25 cellular contexts compared by ENCODE assay signal in genomic region chr11:75538150-75538942, GRCh38. TPM values are rescaled to one million over a fixed set of nuclear protein-coding genes. Genes with fewer than 3 reads are reported as not detected.
DNase-seq lines count a peak whose midpoint lies in the region; ATAC-seq lines count a peak whose summit lies in the region.
"Had no signal": no experiment of that assay in that cellular context is flagged by ENCODE, and none has a peak within 500 bp of the region (broad histone marks: within the 10 kb centered on the region; RNA-seq: fewer than 3 reads in every experiment).

No MANE protein-coding gene starts in this region.

- H3K9ac ChIP-seq in BLaER1 treated with 17β-estradiol and CSF1 and Interleukin-3, amounts not matched to agents 10 nM and 100 nM = no peak overlapping the region

- H3K9me3 ChIP-seq in BLaER1 treated with 17β-estradiol and CSF1 and Interleukin-3, amounts not matched to agents 10 nM and 100 nM (replicated peaks in 1 of 11) = no peaks in the 10 kb centered on the region
- no peaks in the 10 kb centered on the region for H3K9me3 ChIP-seq in T-helper 17 cell (ENCODE audit: control insufficient read depth, low read length, poor library complexity, severe bottlenecking)
- H3K9me3 ChIP-seq: neutrophil, spleen, stomach, tibial nerve had no signal

- no peaks in the 10 kb centered on the region for H3K27me3 Mint-ChIP-seq in T-helper 1 cell treated with Interleukin-12 subunit alpha and Interleukin-12 subunit beta and Interleukin-4 antibody, amounts not matched to agents 30 μg/mL and 1 μg/mL, for 36 hours (ENCODE audit: low read depth)
- H3K27me3 Mint-ChIP-seq in T-helper 17 cell = no peaks in the 10 kb centered on the region
- H3K27me3 Mint-ChIP-seq in immature natural killer cell (ENCODE audit: low read depth in 3 of 3) = peaks cover 0 to 7% (median 7%) of the 10 kb centered on the region in 3 donors

- H3K4me3 ChIP-seq in BLaER1 treated with 17β-estradiol and CSF1 and Interleukin-3, amounts not matched to agents 10 nM and 100 nM = no peak overlapping the region
- H3K4me3 ChIP-seq: stomach, tibial nerve had no signal

- H3K27me3 ChIP-seq in BLaER1 treated with 17β-estradiol and CSF1 and Interleukin-3, amounts not matched to agents 10 nM and 100 nM = no peaks in the 10 kb centered on the region
- H3K27me3 ChIP-seq: spleen, stomach, tibial nerve had no signal

- H3K4me1 ChIP-seq in BLaER1 treated with 17β-estradiol and CSF1 and Interleukin-3, amounts not matched to agents 10 nM and 100 nM = peaks cover 37 to 62% (median 55%) of the 10 kb centered on the region in 10 experiments

- H3K4me3 Mint-ChIP-seq in T-helper 1 cell treated with Interleukin-12 subunit alpha and Interleukin-12 subunit beta and Interleukin-4 antibody, amounts not matched to agents 30 μg/mL and 1 μg/mL, for 36 hours = no peak overlapping the region
- H3K4me3 Mint-ChIP-seq in T-helper 17 cell (no peak overlapping the region), immature natural killer cell (peak overlapping the region; percentile 68 to 86 (median 75))
- H3K4me3 Mint-ChIP-seq: activated naive CD8-positive, alpha-beta T cell treated with anti-CD3 and anti-CD28 coated beads, Interleukin-2, amount 10 ng/mL, durations not matched to agents 7 days and 5 days had no signal

- intact Hi-C loops in posterior cingulate gyrus (cut with DNase I) = no loop called here

- H3K36me3 Mint-ChIP-seq in T-helper 1 cell treated with Interleukin-12 subunit alpha and Interleukin-12 subunit beta and Interleukin-4 antibody, amounts not matched to agents 30 μg/mL and 1 μg/mL, for 36 hours (ENCODE audit: low read depth) = no peaks in the 10 kb centered on the region
- no peaks in the 10 kb centered on the region for H3K36me3 Mint-ChIP-seq in T-helper 17 cell (ENCODE audit: low read depth)
- H3K36me3 Mint-ChIP-seq in immature natural killer cell = peaks cover 0 to 5% (median 4%) of the 10 kb centered on the region in 3 donors
- H3K36me3 Mint-ChIP-seq: activated naive CD8-positive, alpha-beta T cell treated with anti-CD3 and anti-CD28 coated beads, Interleukin-2, amount 10 ng/mL, durations not matched to agents 7 days and 5 days had no signal

- no peaks in the 10 kb centered on the region for H3K36me3 ChIP-seq in BLaER1 treated with 17β-estradiol and CSF1 and Interleukin-3, amounts not matched to agents 10 nM and 100 nM
- H3K36me3 ChIP-seq: neutrophil, spleen, stomach, tibial nerve, WERI-Rb-1 had no signal

- ATAC-seq in T-helper 17 cell (no peak), GM21367 (IDR thresholded peaks at IDR 0.05; ENCODE audit: unreplicated experiment) (no peak)
- ATAC-seq: esophagus mucosa, PC-3 had no signal

- peak overlapping the region; percentile 35 to 85 (median 60) for H3K4me2 ChIP-seq in BLaER1 treated with 17β-estradiol and CSF1 and Interleukin-3, amounts not matched to agents 10 nM and 100 nM

- peaks cover 41% of the 10 kb centered on the region for H3K4me1 Mint-ChIP-seq in T-helper 1 cell treated with Interleukin-12 subunit alpha and Interleukin-12 subunit beta and Interleukin-4 antibody, amounts not matched to agents 30 μg/mL and 1 μg/mL, for 36 hours (ENCODE audit: low read depth)
- H3K4me1 Mint-ChIP-seq in T-helper 17 cell (peaks cover 21% of the 10 kb centered on the region), immature natural killer cell (peaks cover 48 to 52% of the 10 kb centered on the region in 2 donors)

- H4K20me1 ChIP-seq in BLaER1 treated with 17β-estradiol and CSF1 and Interleukin-3, amounts not matched to agents 10 nM and 100 nM = no peaks in the 10 kb centered on the region

- DNase-seq in T-helper 1 cell = no peak
- no peak for DNase-seq in T-helper 17 cell
- no peak for DNase-seq in immature natural killer cell
- no peak for DNase-seq in NCI-H2196 treated with DMSO at 0.1 percent for 48 hours (lab: John Stamatoyannopoulos, UW; ENCODE audit: unreplicated experiment)
- DNase-seq in posterior cingulate gyrus = no peak
- DNase-seq: 8988T; activated CD4-positive, alpha-beta T cell treated with anti-CD3 and anti-CD28 coated beads, Interleukin-2, amount 50 U/mL, for 4 hours; activated naive CD8-positive, alpha-beta T cell treated with anti-CD3 and anti-CD28 coated beads, Interleukin-2, amount 10 ng/mL, durations not matched to agents 7 days and 5 days; effector CD8-positive, alpha-beta T cell; hypothalamus; NCI-H1694 treated with DMSO at 0.1 percent for 48 hours; NCI-H226; NCI-H774; PC-3; SHP77 treated with DMSO at 0.1 percent for 48 hours; spleen; stimulated activated CD4-positive, alpha-beta T cell treated with anti-CD3 and anti-CD28 coated beads, Interleukin-4, amount 100 ng/mL, for 1 hour; stomach had no signal

- H3K9me3 Mint-ChIP-seq in T-helper 1 cell treated with Interleukin-12 subunit alpha and Interleukin-12 subunit beta and Interleukin-4 antibody, amounts not matched to agents 30 μg/mL and 1 μg/mL, for 36 hours = no peaks in the 10 kb centered on the region
- H3K9me3 Mint-ChIP-seq in immature natural killer cell = no peaks in the 10 kb centered on the region
- H3K9me3 Mint-ChIP-seq: activated naive CD8-positive, alpha-beta T cell treated with anti-CD3 and anti-CD28 coated beads, Interleukin-2, amount 10 ng/mL, durations not matched to agents 7 days and 5 days had no signal

- peak overlapping the region; percentile 74 for H3K27ac Mint-ChIP-seq in T-helper 1 cell treated with Interleukin-12 subunit alpha and Interleukin-12 subunit beta and Interleukin-4 antibody, amounts not matched to agents 30 μg/mL and 1 μg/mL, for 36 hours
- H3K27ac Mint-ChIP-seq in T-helper 17 cell (peak overlapping the region; percentile 90), immature natural killer cell (peak overlapping the region; percentile 92 to 96 (median 94))
- H3K27ac Mint-ChIP-seq: activated naive CD8-positive, alpha-beta T cell treated with anti-CD3 and anti-CD28 coated beads, Interleukin-2, amount 10 ng/mL, durations not matched to agents 7 days and 5 days had no signal

- peak overlapping the region in 3 of 11 experiments; percentile 1 to 16 (median 11); a peak in 2 of 22 replicates for H3K27ac ChIP-seq in BLaER1 treated with 17β-estradiol and CSF1 and Interleukin-3, amounts not matched to agents 10 nM and 100 nM
- H3K27ac ChIP-seq: stomach, tibial nerve, WERI-Rb-1 had no signal

RNA-seq across cellular contexts. Expression of gene GDPD5, which starts 12.6 kb away (rescaled TPM):
- total RNA-seq in T-helper 17 cell = 100 to 1,000 TPM in 1 of 2 donors, 10 to 100 TPM in 1; 77.3 to 108 TPM
- 1 to 10 TPM; 1.8 to 9.2 (median 4.1) TPM for polyA plus RNA-seq in immature natural killer cell

RNA-seq across cellular contexts. Expression of gene SERPINH1, which starts 23.7 kb away (rescaled TPM):
- total RNA-seq in T-helper 17 cell = 1 to 10 TPM; 3.5 to 3.6 TPM
- polyA plus RNA-seq in immature natural killer cell = 1 to 10 TPM; 3.4 to 8.4 (median 4.5) TPM

Comparison
In these comparisons a context has a peak if more than half of its experiments do, and no peak if none do; other contexts are left out.
1. H3K4me3 Mint-ChIP-seq: peak in immature natural killer cell (5 of 5); none in T-helper 1 cell treated with Interleukin-12 subunit alpha and Interleukin-12 subunit beta and Interleukin-4 antibody, amounts not matched to agents 30 μg/mL and 1 μg/mL, for 36 hours (single experiment) and T-helper 17 cell (single experiment).
2. Peak in every context shown above with its lines, with median percentiles within 50 percentile points of each other: H3K27ac Mint-ChIP-seq.